ENCODE assay signal across 13 cellular contexts in the genomic region with DNA sequence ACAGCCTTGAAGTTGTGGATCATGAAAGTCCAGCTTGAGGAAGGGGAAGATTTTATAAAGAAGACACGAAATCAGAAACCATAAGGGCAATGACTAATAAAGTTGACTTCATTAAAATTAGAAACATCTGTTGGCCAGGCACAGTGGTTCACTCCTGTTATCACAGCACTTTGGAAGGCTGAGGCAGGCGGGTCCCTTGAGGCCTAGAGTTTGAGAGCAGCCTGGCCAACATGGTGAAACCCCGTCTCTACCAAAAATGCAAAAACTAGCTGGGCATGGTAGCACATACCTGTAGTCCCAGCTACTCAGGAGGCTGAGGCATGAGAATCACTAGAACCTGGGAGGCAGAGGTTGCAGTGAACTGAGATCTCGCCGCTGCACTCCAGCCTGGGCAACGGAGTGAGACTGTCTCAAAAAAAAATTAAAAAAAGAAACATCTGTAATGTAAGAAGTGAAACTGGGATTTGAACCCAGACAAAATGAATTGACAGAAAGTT. TPM values are rescaled to one million over a fixed set of nuclear protein-coding genes. Genes with fewer than 3 reads are reported as not detected.
DNase-seq lines count a peak whose midpoint lies in the region; ATAC-seq, FAIRE-seq and TF ChIP-seq lines count a peak whose summit lies in the region.
"Had no signal": no experiment of that assay in that cellular context is flagged by ENCODE, and none has a peak within 500 bp of the region (broad histone marks: within the 10 kb centered on the region; RNA-seq: fewer than 3 reads in every experiment).

No MANE protein-coding gene starts in this region.

- no peaks in the 10 kb centered on the region for H3K36me3 ChIP-seq in brain microvascular endothelial cell (replicated peaks)
- no peaks in the 10 kb centered on the region for H3K36me3 ChIP-seq in suprapubic skin

- CTCF ChIA-PET in Calu3 (lab: Charles Lee): no interaction called here

- DNase-seq in GM12865 (ENCODE audit: low read depth) (peak; percentile 78), brain microvascular endothelial cell (peak; percentile 39), sciatic nerve (ENCODE audit: low spot score) (peak; percentile 39), Calu3 (no peak), NCI-H2196 (lab: John Stamatoyannopoulos, UW; ENCODE audit: unreplicated experiment) (no peak), H54 (ENCODE audit: insufficient read length, low spot score) (no peak), suprapubic skin (ENCODE audit: low spot score in 2 of 2) (no peak)
- DNase-seq: NCI-H1436 treated with DMSO at 0.1 percent for 48 hours had no signal

- 73% methylated on average over 6 of the region's 6 CpGs for WGBS in suprapubic skin

- ATAC-seq in HG02870 (IDR thresholded peaks at IDR 0.05; ENCODE audit: unreplicated experiment) (peak; percentile 51), sciatic nerve (peak; percentile 53)

- no peaks in the 10 kb centered on the region for H3K36me3 Mint-ChIP-seq in Calu3 (ENCODE audit: insufficient read depth, unreplicated experiment)

- H3K9me3 ChIP-seq in suprapubic skin: no peaks in the 10 kb centered on the region

- no peak for FAIRE-seq in H54 (lab: Jason Lieb, UNC)
- FAIRE-seq: colon, TTC549 had no signal

- TF ChIP-seq POLR2A in H54 (IDR thresholded peaks at IDR 0.05; ENCODE audit: low read depth, low read length) (no peak), suprapubic skin (IDR thresholded peaks at IDR 0.05) (no peak)

- no peak overlapping the region for H3K27ac Mint-ChIP-seq in Calu3 (ENCODE audit: unreplicated experiment)
- H3K27ac Mint-ChIP-seq: activated T-helper 1 cell treated with anti-CD3 and anti-CD28 coated beads, Interleukin-12 subunit alpha, Interleukin-12 subunit beta, Interleukin-2, Interleukin-4 antibody, amounts not matched to agents 30 ng/mL and 10 ng/mL and 1 ng/mL, durations not matched to agents 14 hours and 24 hours and 36 hours had no signal

- H3K27me3 Mint-ChIP-seq in Calu3 (ENCODE audit: unreplicated experiment): no peaks in the 10 kb centered on the region

- no TSS peak for BruUV-seq in Calu3 (replicated peaks; lab: Mats Ljungman, UMichigan)

- no peaks in the 10 kb centered on the region for H3K4me1 ChIP-seq in suprapubic skin

- in situ Hi-C loops in brain microvascular endothelial cell (cut with HindIII; ENCODE audit: low pct_ligation_motif_present, low sequenced_read_pairs): no loop called here

- H3K9me3 Mint-ChIP-seq in Calu3 (ENCODE audit: low read depth, unreplicated experiment): no peaks in the 10 kb centered on the region
- H3K9me3 Mint-ChIP-seq: activated T-helper 1 cell treated with anti-CD3 and anti-CD28 coated beads, Interleukin-12 subunit alpha, Interleukin-12 subunit beta, Interleukin-2, Interleukin-4 antibody, amounts not matched to agents 30 ng/mL and 10 ng/mL and 1 ng/mL, durations not matched to agents 14 hours and 24 hours and 36 hours had no signal

- H3K4me3 ChIP-seq in GM12865 (ENCODE audit: low read depth, low read length): no peak overlapping the region
- H3K4me3 ChIP-seq in brain microvascular endothelial cell (ENCODE audit: low read depth, low read length): no peak overlapping the region
- no peak overlapping the region for H3K4me3 ChIP-seq in suprapubic skin
- H3K4me3 ChIP-seq: hepatocyte had no signal

- H3K27me3 ChIP-seq in brain microvascular endothelial cell (replicated peaks) (no peaks in the 10 kb centered on the region), suprapubic skin (no peaks in the 10 kb centered on the region)
- H3K27me3 ChIP-seq: hepatocyte had no signal

- H3K4me1 Mint-ChIP-seq in Calu3 (ENCODE audit: low read depth, unreplicated experiment): no peaks in the 10 kb centered on the region

- H3K4me3 Mint-ChIP-seq in Calu3 (ENCODE audit: low read depth, unreplicated experiment): no peak overlapping the region
- H3K4me3 Mint-ChIP-seq: activated T-helper 1 cell treated with anti-CD3 and anti-CD28 coated beads, Interleukin-12 subunit alpha, Interleukin-12 subunit beta, Interleukin-2, Interleukin-4 antibody, amounts not matched to agents 30 ng/mL and 10 ng/mL and 1 ng/mL, durations not matched to agents 14 hours and 24 hours and 36 hours had no signal

- TF ChIP-seq EP300 in suprapubic skin (IDR thresholded peaks at IDR 0.05): no peak

- H3K27ac ChIP-seq in brain microvascular endothelial cell: no peak overlapping the region
- no peak overlapping the region for H3K27ac ChIP-seq in suprapubic skin
- H3K27ac ChIP-seq: hepatocyte had no signal

- intact Hi-C loops in sciatic nerve (cut with DNase I): no loop called here
- intact Hi-C loops in Calu3 (cut with micrococcal nuclease; ENCODE audit: unreplicated experiment): no loop called here

- TF ChIP-seq CTCF in GM12865 (IDR thresholded peaks at IDR 0.05; ENCODE audit: insufficient read depth, low read depth, low read length, missing control alignments): no peak
- TF ChIP-seq CTCF in brain microvascular endothelial cell (IDR thresholded peaks at IDR 0.05; ENCODE audit: low read depth, low read length, missing control alignments): no peak
- no peak for TF ChIP-seq CTCF in Calu3 (IDR thresholded peaks at IDR 0.05; ENCODE audit: unreplicated experiment)
- no peak for TF ChIP-seq CTCF in suprapubic skin (IDR thresholded peaks at IDR 0.05)

RNA-seq across cellular contexts. Expression of a gene that starts 7.9 kb away (rescaled TPM):
- 78.7 TPM for total RNA-seq in sciatic nerve
- 46.1 and 49.0 TPM in 2 replicates for total RNA-seq in Calu3 (2022)
- 10 to 100 TPM; 21.7 to 48.6 (median 33.8) TPM for total RNA-seq in suprapubic skin

Comparison
In these comparisons a context has a peak if more than half of its experiments do, and no peak if none do; other contexts are left out.
1. DNase-seq: peak in GM12865 (single experiment), brain microvascular endothelial cell (single experiment) and sciatic nerve (single experiment); none in Calu3 (single experiment), NCI-H2196 (single experiment), H54 (single experiment) and suprapubic skin (0 of 2).